29 cellular contexts compared by ENCODE assay signal in the genomic region with DNA sequence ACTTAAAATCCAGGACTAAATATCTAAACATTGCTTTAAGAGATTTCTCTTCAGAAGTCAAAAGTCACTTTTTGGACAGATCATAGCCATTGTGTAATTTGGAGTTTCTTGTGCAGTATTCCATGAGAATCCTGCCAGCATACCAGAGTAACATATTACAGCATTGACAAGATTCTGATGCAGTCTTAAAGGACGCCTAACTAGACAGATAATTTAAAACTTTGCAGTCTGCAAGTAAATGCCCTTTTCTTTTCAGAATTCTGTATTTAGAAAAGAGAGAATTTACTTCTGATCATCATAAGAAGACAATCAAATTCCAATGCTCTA. TPM values are rescaled to one million over a fixed set of nuclear protein-coding genes. Genes with fewer than 3 reads are reported as not detected.
"Had no signal": no experiment of that assay in that cellular context is flagged by ENCODE, and none has a peak within 500 bp of the region (broad histone marks: within the 10 kb centered on the region; RNA-seq: fewer than 3 reads in every experiment).

No MANE protein-coding gene starts in this region.

- H3K27ac Mint-ChIP-seq: activated CD4-positive, alpha-beta memory T cell treated with anti-CD3 and anti-CD28 coated beads for 36 hours; activated CD4-positive, alpha-beta T cell treated with anti-CD3 and anti-CD28 coated beads, Interleukin-2, amount 10 ng/mL, durations not matched to agents 7 days and 5 days; activated naive CD4-positive, alpha-beta T cell treated with anti-CD3 and anti-CD28 coated beads, Interleukin-2, amount 50 U/mL, for 72 hours; activated naive CD8-positive, alpha-beta T cell treated with anti-CD3 and anti-CD28 coated beads, Interleukin-2, amount 50 U/mL, for 24 hours; T-cell had no signal

- H3K4me1 ChIP-seq: Peyer's patch had no signal

- ATAC-seq: activated naive CD4-positive, alpha-beta T cell treated with anti-CD3 and anti-CD28 coated beads, Interleukin-2, amount 50 U/mL, for 72 hours; activated naive CD8-positive, alpha-beta T cell treated with anti-CD3 and anti-CD28 coated beads, Interleukin-2, amount 50 U/mL, for 24 hours; activated T-cell treated with anti-CD3 and anti-CD28 coated beads, Interleukin-2, amount 50 U/mL, for 4 hours; T-cell had no signal

- H3K4me3 ChIP-seq: cardiac muscle cell, MG63, Peyer's patch had no signal

- H3K36me3 Mint-ChIP-seq: activated CD4-positive, alpha-beta memory T cell treated with anti-CD3 and anti-CD28 coated beads for 36 hours; T-cell had no signal

- H3K27me3 ChIP-seq: brain microvascular endothelial cell, cardiac muscle cell, MG63, Peyer's patch had no signal

- H3K4me2 ChIP-seq: KMS-11 had no signal

- DNase-seq: activated CD4-positive, alpha-beta memory T cell treated with anti-CD3 and anti-CD28 coated beads for 36 hours; activated CD4-positive, alpha-beta T cell treated with anti-CD3 and anti-CD28 coated beads, Interleukin-2, amount 10 ng/mL, durations not matched to agents 7 days and 5 days; activated CD4-positive, CD25-positive, alpha-beta regulatory T cell; activated CD8-positive, alpha-beta memory T cell treated with anti-CD3 and anti-CD28 coated beads for 24 hours; activated effector memory CD4-positive, alpha-beta T cell treated with anti-CD3 and anti-CD28 coated beads, Interleukin-2, amount 50 U/mL, for 16 hours; activated naive CD4-positive, alpha-beta T cell treated with Interleukin-2 at 50 U/mL for 16 hours; activated naive CD8-positive, alpha-beta T cell treated with anti-CD3 and anti-CD28 coated beads, Interleukin-2, amount 50 U/mL, for 24 hours; activated T-cell treated with anti-CD3 and anti-CD28 coated beads, Interleukin-2, amount 50 U/mL, for 4 hours; brain microvascular endothelial cell; MG63; MV-4-11; NCI-H1092 treated with DMSO at 0.1 percent for 48 hours; NCI-H1417 treated with DMSO at 0.1 percent for 48 hours; NCI-H1694; NCI-H2029 treated with DMSO at 0.1 percent for 48 hours; NCI-H345; NCI-H510A; NCI-H526 treated with DMSO at 0.1 percent for 48 hours; NK-92 treated with Interleukin-12 subunit alpha and Interleukin-12 subunit beta, amount 100 ng/mL, for 24 hours; OCI-M1; Peyer's patch; SIG-M5; T-cell; T-helper 2 cell; T1000 had no signal

- H3K36me3 ChIP-seq: brain microvascular endothelial cell, cardiac muscle cell, MG63, Peyer's patch had no signal

- H3K27ac ChIP-seq: brain microvascular endothelial cell, cardiac muscle cell, KMS-11, Peyer's patch, VCaP had no signal

- H3K4me3 Mint-ChIP-seq: activated CD4-positive, alpha-beta memory T cell treated with anti-CD3 and anti-CD28 coated beads for 36 hours; activated CD4-positive, alpha-beta T cell treated with anti-CD3 and anti-CD28 coated beads, Interleukin-2, amount 10 ng/mL, durations not matched to agents 7 days and 5 days; activated naive CD8-positive, alpha-beta T cell treated with anti-CD3 and anti-CD28 coated beads, Interleukin-2, amount 50 U/mL, for 24 hours; activated T-cell treated with anti-CD3 and anti-CD28 coated beads, Interleukin-2, amount 50 U/mL, for 4 hours; T-cell had no signal

- H3K4me1 Mint-ChIP-seq: activated CD4-positive, alpha-beta T cell treated with anti-CD3 and anti-CD28 coated beads, Interleukin-2, amount 10 ng/mL, durations not matched to agents 7 days and 5 days; activated naive CD8-positive, alpha-beta T cell treated with anti-CD3 and anti-CD28 coated beads, Interleukin-2, amount 50 U/mL, for 24 hours; T-cell had no signal

- H3K27me3 Mint-ChIP-seq: activated naive CD8-positive, alpha-beta T cell treated with anti-CD3 and anti-CD28 coated beads, Interleukin-2, amount 50 U/mL, for 24 hours had no signal

- H3K9ac ChIP-seq: KMS-11 had no signal

- H3K9me3 ChIP-seq: Peyer's patch had no signal

RNA-seq across cellular contexts. Expression of gene IGSF10, which starts 17.5 kb away (rescaled TPM):
- total RNA-seq: activated CD4-positive, alpha-beta memory T cell treated with anti-CD3 and anti-CD28 coated beads for 36 hours; activated CD4-positive, alpha-beta T cell treated with anti-CD3 and anti-CD28 coated beads, Interleukin-2, amount 10 ng/mL, durations not matched to agents 7 days and 5 days; activated naive CD4-positive, alpha-beta T cell treated with anti-CD3 and anti-CD28 coated beads, Interleukin-2, amount 50 U/mL, for 72 hours had no signal
- polyA plus RNA-seq: cardiac muscle cell had no signal
